Comparison of ENCODE assay signal across 22 cellular contexts in genomic region chr16:76565542-76565941, GRCh38.
"Had no signal": no experiment of that assay in that cellular context is flagged by ENCODE, and none has a peak within 500 bp of the region (broad histone marks: within the 10 kb centered on the region; RNA-seq: fewer than 3 reads in every experiment).

No MANE protein-coding gene starts in this region.

- DNase-seq: naive B cell; naive thymus-derived CD8-positive, alpha-beta T cell; nephron progenitor cell; occipital lobe; ovary; right cardiac atrium; right lobe of liver; sigmoid colon; small intestine; stimulated activated CD4-positive, alpha-beta T cell treated with anti-CD3 and anti-CD28 coated beads, Interleukin-15, amount 100 ng/mL, for 24 hours; stimulated activated CD4-positive, alpha-beta T cell treated with anti-CD3 and anti-CD28 coated beads, Interleukin-2, amount 100 ng/mL, for 24 hours; stimulated activated CD4-positive, alpha-beta T cell treated with anti-CD3 and anti-CD28 coated beads, Interleukin-2, amount 100 ng/mL, for 48 hours; stimulated activated CD4-positive, alpha-beta T cell treated with anti-CD3 and anti-CD28 coated beads, Interleukin-4, amount 100 ng/mL, for 24 hours; stimulated activated naive B cell treated with anti-CD40 and anti-IgM and Interleukin-4, amounts not matched to agents 10 μg/mL and 1 μg/mL and 100 μg/mL, for 72 hours; stimulated activated naive CD4-positive, alpha-beta T cell treated with Interleukin-2 at 50 U/mL for 16 hours; stomach; testis; tibial artery; transverse colon; upper lobe of left lung had no signal

- ATAC-seq: naive thymus-derived CD8-positive, alpha-beta T cell; natural killer cell treated with Interleukin-12 subunit alpha and Interleukin-12 subunit beta and Interleukin-15 and Interleukin-18, amount 100 ng/mL, for 72 hours; right cardiac atrium; right lobe of liver; stimulated activated effector memory CD8-positive, alpha-beta T cell treated with anti-CD3 and anti-CD28 coated beads, Interleukin-12 subunit alpha, Interleukin-12 subunit beta, amount 100 ng/mL, for 72 hours; stimulated activated naive B cell treated with anti-CD40 and anti-IgM and Interleukin-4, amounts not matched to agents 10 μg/mL and 1 μg/mL and 100 μg/mL, for 72 hours had no signal
